ENCODE assay signal across 8 cellular contexts in the genomic region with DNA sequence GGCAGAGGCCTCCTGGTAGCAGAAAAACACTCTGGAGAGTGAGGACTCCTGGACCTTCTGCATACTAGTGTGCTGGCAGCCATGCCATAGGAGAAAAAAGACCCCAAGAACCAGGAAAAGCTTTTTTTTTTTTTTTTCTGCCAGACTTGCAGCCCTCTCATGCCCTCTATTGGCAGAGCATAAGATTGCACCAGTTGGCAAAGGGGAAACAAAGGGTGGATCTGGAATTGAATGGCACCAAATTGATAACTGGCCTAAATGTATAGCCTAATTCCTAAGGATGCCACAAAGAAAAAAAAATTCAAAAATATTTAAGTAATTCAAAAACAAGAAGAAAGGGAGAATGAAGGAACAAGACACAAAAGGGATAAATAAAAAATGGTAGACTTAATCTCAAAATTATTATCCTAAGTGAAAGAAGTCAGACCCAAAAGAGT.
DNase-seq lines count a peak whose midpoint lies in the region; ATAC-seq, FAIRE-seq and TF ChIP-seq lines count a peak whose summit lies in the region.

No MANE protein-coding gene starts in this region.

- intact Hi-C loops in CD4-positive, alpha-beta T cell (cut with DNase I, micrococcal nuclease): no loop called here
- intact Hi-C loops in PC-9 (cut with micrococcal nuclease; ENCODE audit: unreplicated experiment): no loop called here

- no peak overlapping the region for H3K27ac Mint-ChIP-seq in CD4-positive, alpha-beta T cell

- peaks cover 14% of the 10 kb centered on the region for H3K9me3 Mint-ChIP-seq in CD4-positive, alpha-beta T cell

- no peaks in the 10 kb centered on the region for H3K9me3 ChIP-seq in CD4-positive, alpha-beta T cell (ENCODE audit: control insufficient read depth, low read length)
- no peaks in the 10 kb centered on the region; the same call in 1 of the 2 replicates for H3K9me3 ChIP-seq in PC-9 (ENCODE audit: insufficient read depth, low read depth)

- no peaks in the 10 kb centered on the region for H3K9me2 ChIP-seq in PC-9 (ENCODE audit: insufficient read depth)

- no peak for ATAC-seq in CD4-positive, alpha-beta T cell (ENCODE audit: poor library complexity)
- ATAC-seq in GM21367 (IDR thresholded peaks at IDR 0.05; ENCODE audit: unreplicated experiment): peak; percentile 44
- no peak for ATAC-seq in GM21447 (IDR thresholded peaks at IDR 0.05; ENCODE audit: unreplicated experiment)
- no peak for ATAC-seq in esophagus mucosa

- CTCF ChIA-PET in CD4-positive, alpha-beta T cell (lab: Charles Lee): no interaction called here
- CTCF ChIA-PET in PC-9 (lab: Charles Lee): interaction anchor here (0.6 to 1.0 kb wide), 6 partner anchors 33 to 1054 kb away, joined by 3 to 7 read pairs (median 4); no protein-coding TSS in a partner anchor

- H4K20me1 ChIP-seq in PC-9 (ENCODE audit: insufficient read depth): no peaks in the 10 kb centered on the region

- no peak overlapping the region for H2AFZ ChIP-seq in PC-9

- no peak for FAIRE-seq in GM12891 (lab: Jason Lieb, UNC)

- no peak overlapping the region for H3K27ac ChIP-seq in CD4-positive, alpha-beta T cell (ENCODE audit: low read depth, low read length)
- no peak overlapping the region for H3K27ac ChIP-seq in PC-9

- no peaks in the 10 kb centered on the region for H3K27me3 Mint-ChIP-seq in CD4-positive, alpha-beta T cell

- POLR2A ChIA-PET in CD4-positive, alpha-beta T cell (lab: Charles Lee): no interaction called here
- POLR2A ChIA-PET in PC-9 (lab: Charles Lee; ENCODE audit: unreplicated experiment): no interaction called here

- H3K4me1 ChIP-seq in PC-9 (replicated peaks; ENCODE audit: insufficient read depth): no peaks in the 10 kb centered on the region

- H3K4me2 ChIP-seq in PC-9: no peak overlapping the region

- no peaks in the 10 kb centered on the region for H3K4me1 Mint-ChIP-seq in CD4-positive, alpha-beta T cell (ENCODE audit: low read depth)

- no peak overlapping the region for H3K4me3 Mint-ChIP-seq in CD4-positive, alpha-beta T cell

- no peak for DNase-seq in CD4-positive, alpha-beta T cell
- DNase-seq in PC-9 (peak in 1 of 2 experiments; percentile 16), glomerular visceral epithelial cell (ENCODE audit: extremely low spot score) (peak; percentile 8), GM12891 (ENCODE audit: insufficient read length, low spot score) (no peak), ureter (ENCODE audit: low spot score) (no peak)

- no peak overlapping the region for H3K4me3 ChIP-seq in PC-9

- H3K36me3 ChIP-seq in PC-9 (ENCODE audit: low read depth): no peaks in the 10 kb centered on the region

- H3F3A ChIP-seq in PC-9 (ENCODE audit: insufficient read depth, low read depth): no peaks in the 10 kb centered on the region

- no peaks in the 10 kb centered on the region for H3K79me2 ChIP-seq in PC-9 (ENCODE audit: low read depth)

- BruUV-seq in PC-9 (replicated peaks; lab: Mats Ljungman, UMichigan): no TSS peak

- TF ChIP-seq POLR2A in GM12891 (IDR thresholded peaks at IDR 0.05; ENCODE audit: low read depth, low read length): no peak

- H3K27me3 ChIP-seq in CD4-positive, alpha-beta T cell (ENCODE audit: control insufficient read depth, insufficient read depth, low read length): no peaks in the 10 kb centered on the region
- H3K27me3 ChIP-seq in PC-9 (ENCODE audit: insufficient read depth, low read depth): peaks cover 9% of the 10 kb centered on the region; the same call in 1 of the 2 replicates

- H3K36me3 Mint-ChIP-seq in CD4-positive, alpha-beta T cell (ENCODE audit: low read depth): peaks cover 3% of the 10 kb centered on the region

- peak; percentile 74 for TF ChIP-seq CTCF in CD4-positive, alpha-beta T cell (IDR thresholded peaks at IDR 0.05)
- TF ChIP-seq CTCF in PC-9 (conservative IDR thresholded peaks at IDR 0.05): peak; percentile 90

TF ChIP-seq in GM12891, 5 proteins besides CTCF, POLR2A, EP300 and RAD21:
- no peak for TF ChIP-seq TAF1 (IDR thresholded peaks at IDR 0.05; ENCODE audit: low read depth, low read length)
- no peak for TF ChIP-seq POU2F2 (IDR thresholded peaks at IDR 0.05; ENCODE audit: low read depth, low read length)
- TF ChIP-seq PAX5 (IDR thresholded peaks at IDR 0.05; ENCODE audit: insufficient read depth, low read length, severe bottlenecking): no peak
TF ChIP-seq in GM12891: peak in this region for 0.
